ENCODE assay signal across 8 cellular contexts in genomic region chr7:153396475-153396874, GRCh38.
"Had no signal": no experiment of that assay in that cellular context is flagged by ENCODE, and none has a peak within 500 bp of the region (broad histone marks: within the 10 kb centered on the region; RNA-seq: fewer than 3 reads in every experiment).

No MANE protein-coding gene starts in this region.

- H3K4me1 Mint-ChIP-seq: GM23338, H9 had no signal

- H3K27ac ChIP-seq: HL-60 had no signal

- ATAC-seq: GM23338 had no signal

- H3K4me3 ChIP-seq: GM23338 had no signal

- H3K4me3 Mint-ChIP-seq: GM23338, H9 had no signal

- H3K4me2 ChIP-seq: GM23338 had no signal

- FAIRE-seq: H1, H54 had no signal

- DNase-seq: H9, HCEC 1CT, IMR-90, KBM-7 had no signal

- H2AFZ ChIP-seq: GM23338 had no signal

- H3K27ac Mint-ChIP-seq: GM23338, H9 had no signal
